Comparison of ENCODE assay signal across 25 cellular contexts in the genomic region with DNA sequence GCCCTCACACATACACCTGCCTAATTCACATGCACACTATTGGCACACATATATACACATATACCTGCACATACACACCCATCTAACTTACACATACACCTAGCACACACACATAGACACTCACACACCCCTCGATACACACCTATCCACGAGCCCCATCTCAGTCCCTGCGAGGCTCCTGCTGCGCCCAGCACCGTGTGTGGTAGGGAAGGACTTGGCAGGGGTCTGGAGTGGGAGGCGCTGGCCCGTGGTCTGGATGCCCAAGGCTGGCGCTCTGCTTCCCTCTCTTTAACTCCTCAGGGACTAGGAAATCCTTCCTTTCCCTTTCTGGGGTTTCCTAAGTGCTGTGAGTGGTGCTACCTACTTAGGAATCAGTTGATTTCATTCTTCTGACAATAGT.
"Had no signal": no experiment of that assay in that cellular context is flagged by ENCODE, and none has a peak within 500 bp of the region (broad histone marks: within the 10 kb centered on the region; RNA-seq: fewer than 3 reads in every experiment).

No MANE protein-coding gene starts in this region.

- H3K4me1 Mint-ChIP-seq: immature natural killer cell; naive thymus-derived CD8-positive, alpha-beta T cell; nephron; stimulated activated effector memory CD8-positive, alpha-beta T cell treated with anti-CD3 and anti-CD28 coated beads, Interleukin-12 subunit alpha, Interleukin-12 subunit beta, amount 100 ng/mL, for 72 hours had no signal

- H3K4me3 ChIP-seq: heart left ventricle, left lung, lower lobe of right lung, ovary, skin epidermis, suprapubic skin, thoracic aorta, tibial artery, vagina had no signal

- H3K4me1 ChIP-seq: heart left ventricle, left lung, lower lobe of right lung, suprapubic skin, tibial artery had no signal

- H3K27ac ChIP-seq: heart left ventricle, left lung, lower lobe of right lung, ovary, skin epidermis, suprapubic skin, thoracic aorta, tibial artery, vagina had no signal

- H3K27me3 Mint-ChIP-seq: stimulated activated naive CD8-positive, alpha-beta T cell treated with anti-CD3 and anti-CD28 coated beads, Interleukin-15, Interleukin-2, amounts not matched to agents 100 ng/mL and 50 ng/mL, for 24 hours had no signal

- H3K9me3 ChIP-seq: heart left ventricle, left lung, lower lobe of right lung, ovary, suprapubic skin, thoracic aorta, tibial artery, vagina had no signal

- H3K9me3 Mint-ChIP-seq: immature natural killer cell; nephron; neural crest cell; stimulated activated effector memory CD8-positive, alpha-beta T cell treated with anti-CD3 and anti-CD28 coated beads, Interleukin-12 subunit alpha, Interleukin-12 subunit beta, amount 100 ng/mL, for 72 hours; stimulated activated naive CD8-positive, alpha-beta T cell treated with anti-CD3 and anti-CD28 coated beads, Interleukin-15, Interleukin-2, amounts not matched to agents 100 ng/mL and 50 ng/mL, for 24 hours had no signal

- DNase-seq: heart left ventricle; immature natural killer cell; kidney; left colon; left lung; lower lobe of right lung; mammary epithelial cell; mesendoderm; naive thymus-derived CD8-positive, alpha-beta T cell; ovary; right cardiac atrium; stimulated activated CD4-positive, alpha-beta T cell treated with anti-CD3 and anti-CD28 coated beads, Interleukin-4, amount 100 ng/mL, for 24 hours; stimulated activated naive CD4-positive, alpha-beta T cell; trophoblast cell had no signal

- H3K36me3 Mint-ChIP-seq: immature natural killer cell; naive thymus-derived CD8-positive, alpha-beta T cell; stimulated activated effector memory CD8-positive, alpha-beta T cell treated with anti-CD3 and anti-CD28 coated beads, Interleukin-12 subunit alpha, Interleukin-12 subunit beta, amount 100 ng/mL, for 72 hours had no signal

- H3K27me3 ChIP-seq: ovary, suprapubic skin, tibial artery, vagina had no signal

- ATAC-seq: heart left ventricle; left colon; left lung; lower lobe of right lung; naive thymus-derived CD8-positive, alpha-beta T cell; right cardiac atrium; sciatic nerve; stimulated activated effector memory CD8-positive, alpha-beta T cell treated with anti-CD3 and anti-CD28 coated beads, Interleukin-12 subunit alpha, Interleukin-12 subunit beta, amount 100 ng/mL, for 72 hours had no signal

- H3K36me3 ChIP-seq: heart left ventricle, left lung, lower lobe of right lung, ovary, suprapubic skin, thoracic aorta, tibial artery, vagina had no signal

- H3K27ac Mint-ChIP-seq: immature natural killer cell; naive thymus-derived CD8-positive, alpha-beta T cell; nephron; progenitor cell of endocrine pancreas; stimulated activated effector memory CD8-positive, alpha-beta T cell treated with anti-CD3 and anti-CD28 coated beads, Interleukin-12 subunit alpha, Interleukin-12 subunit beta, amount 100 ng/mL, for 72 hours; stimulated activated naive CD8-positive, alpha-beta T cell treated with anti-CD3 and anti-CD28 coated beads, Interleukin-15, Interleukin-2, amounts not matched to agents 100 ng/mL and 50 ng/mL, for 24 hours had no signal

- H3K4me3 Mint-ChIP-seq: immature natural killer cell; naive thymus-derived CD8-positive, alpha-beta T cell; nephron; neural crest cell; stimulated activated effector memory CD8-positive, alpha-beta T cell treated with anti-CD3 and anti-CD28 coated beads, Interleukin-12 subunit alpha, Interleukin-12 subunit beta, amount 100 ng/mL, for 72 hours; stimulated activated naive CD8-positive, alpha-beta T cell treated with anti-CD3 and anti-CD28 coated beads, Interleukin-15, Interleukin-2, amounts not matched to agents 100 ng/mL and 50 ng/mL, for 24 hours had no signal
